1 cellular context compared by ENCODE assay signal in the genomic region with DNA sequence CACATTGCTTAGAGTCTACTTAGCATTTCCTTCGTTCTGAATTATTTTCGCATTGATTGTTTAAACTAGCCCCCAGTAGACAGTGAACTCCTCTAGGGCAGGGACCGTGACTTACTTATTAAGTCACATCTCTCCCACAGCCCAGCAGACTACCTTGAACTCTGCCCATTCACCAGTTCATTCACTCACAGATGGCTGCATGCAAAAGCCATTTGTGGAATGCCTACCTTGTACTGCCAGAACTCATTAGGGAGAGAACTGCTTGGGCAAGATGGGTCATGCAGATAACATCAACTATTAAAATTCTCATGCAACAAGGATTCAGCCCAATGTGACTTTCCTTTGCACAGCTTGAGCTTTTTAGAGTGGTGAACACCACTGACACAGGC.
A peak's percentile ranks its signal among the peaks of the same experiment; 100 is the strongest.
TF ChIP-seq lines count a peak whose summit lies in the region.

No MANE protein-coding gene starts in this region.

TF ChIP-seq in SK-N-SH treated with all-trans-retinoic acid at 6 μM for 48 hours, 23 proteins besides CTCF, POLR2A, EP300 and RAD21 (continued from another document):
- TF ChIP-seq, protein P1, sequence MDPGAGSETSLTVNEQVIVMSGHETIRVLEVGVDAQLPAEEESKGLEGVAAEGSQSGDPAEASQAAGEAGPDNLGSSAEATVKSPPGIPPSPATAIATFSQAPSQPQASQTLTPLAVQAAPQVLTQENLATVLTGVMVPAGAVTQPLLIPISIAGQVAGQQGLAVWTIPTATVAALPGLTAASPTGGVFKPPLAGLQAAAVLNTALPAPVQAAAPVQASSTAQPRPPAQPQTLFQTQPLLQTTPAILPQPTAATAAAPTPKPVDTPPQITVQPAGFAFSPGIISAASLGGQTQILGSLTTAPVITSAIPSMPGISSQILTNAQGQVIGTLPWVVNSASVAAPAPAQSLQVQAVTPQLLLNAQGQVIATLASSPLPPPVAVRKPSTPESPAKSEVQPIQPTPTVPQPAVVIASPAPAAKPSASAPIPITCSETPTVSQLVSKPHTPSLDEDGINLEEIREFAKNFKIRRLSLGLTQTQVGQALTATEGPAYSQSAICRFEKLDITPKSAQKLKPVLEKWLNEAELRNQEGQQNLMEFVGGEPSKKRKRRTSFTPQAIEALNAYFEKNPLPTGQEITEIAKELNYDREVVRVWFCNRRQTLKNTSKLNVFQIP (CRISPR knock-in tag; IDR thresholded peaks at IDR 0.05; ENCODE audit: borderline replicate concordance, low read depth): no peak
- TF ChIP-seq ZFP3 (CRISPR knock-in tag; IDR thresholded peaks at IDR 0.05) (peak; percentile 81), GLIS3 (CRISPR knock-in tag; IDR thresholded peaks at IDR 0.05) (no peak)
